ENCODE assay signal across 12 cellular contexts in the genomic region with DNA sequence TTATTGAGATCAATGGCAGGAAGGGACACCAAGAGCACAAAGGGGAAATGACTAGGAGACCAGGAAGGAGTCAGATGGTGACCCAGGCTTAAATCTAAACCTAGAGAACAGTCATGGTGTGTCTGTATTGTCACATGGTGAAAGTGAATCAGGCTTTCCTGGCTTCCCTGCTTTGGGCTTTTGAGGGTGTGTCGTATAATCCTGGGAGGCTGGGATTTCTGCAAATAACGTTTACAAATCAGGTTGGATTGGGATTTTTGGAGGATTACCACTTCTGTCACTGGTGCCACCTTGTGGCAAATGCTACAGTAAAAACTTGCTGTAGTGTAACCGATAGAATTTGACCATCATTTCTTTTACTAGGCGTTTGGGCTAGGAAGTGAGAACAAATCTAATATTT.
DNase-seq lines count a peak whose midpoint lies in the region; ATAC-seq and TF ChIP-seq lines count a peak whose summit lies in the region.
"Had no signal": no experiment of that assay in that cellular context is flagged by ENCODE, and none has a peak within 500 bp of the region (broad histone marks: within the 10 kb centered on the region; RNA-seq: fewer than 3 reads in every experiment).

No MANE protein-coding gene starts in this region.

- peaks cover 7% of the 10 kb centered on the region; the same call in 1 of the 2 replicates for H3K4me1 ChIP-seq in BE2C
- H3K4me1 ChIP-seq in foreskin keratinocyte: no peaks in the 10 kb centered on the region

- intact Hi-C loops in CD4-positive, alpha-beta T cell (cut with DNase I, micrococcal nuclease): no loop called here

- CTCF ChIA-PET in CD4-positive, alpha-beta T cell (lab: Charles Lee): no interaction called here
- CTCF ChIA-PET in HEK293T (lab: Yijun Ruan, JAX): no interaction called here

- no peak overlapping the region for H3K4me3 Mint-ChIP-seq in CD4-positive, alpha-beta T cell
- H3K4me3 Mint-ChIP-seq: stimulated activated naive CD8-positive, alpha-beta T cell treated with anti-CD3 and anti-CD28 coated beads, Interleukin-15, amount 100 ng/mL, for 72 hours had no signal

- POLR2A ChIA-PET in CD4-positive, alpha-beta T cell (lab: Charles Lee): no interaction called here
- POLR2A ChIA-PET in HEK293T (lab: Yijun Ruan, JAX): no interaction called here

- no peak for ATAC-seq in CD4-positive, alpha-beta T cell (ENCODE audit: poor library complexity)
- ATAC-seq in foreskin keratinocyte: no peak
- ATAC-seq: mucosa of descending colon; stimulated activated naive CD8-positive, alpha-beta T cell treated with anti-CD3 and anti-CD28 coated beads, Interleukin-15, amount 100 ng/mL, for 72 hours had no signal

- H3K27me3 ChIP-seq in BE2C: no peaks in the 10 kb centered on the region
- H3K27me3 ChIP-seq in brain microvascular endothelial cell (replicated peaks): no peaks in the 10 kb centered on the region
- no peaks in the 10 kb centered on the region for H3K27me3 ChIP-seq in CD4-positive, alpha-beta T cell (ENCODE audit: control insufficient read depth, insufficient read depth, low read length)
- no peaks in the 10 kb centered on the region for H3K27me3 ChIP-seq in foreskin keratinocyte

- no peaks in the 10 kb centered on the region for H3K27me3 Mint-ChIP-seq in CD4-positive, alpha-beta T cell
- H3K27me3 Mint-ChIP-seq: stimulated activated naive CD8-positive, alpha-beta T cell treated with anti-CD3 and anti-CD28 coated beads, Interleukin-15, amount 100 ng/mL, for 72 hours had no signal

- DNase-seq in BE2C: peak; percentile 48
- peak; percentile 49 for DNase-seq in HT1080 (ENCODE audit: low read depth)
- peak; percentile 5 for DNase-seq in brain microvascular endothelial cell
- peak; percentile 19 for DNase-seq in left kidney (ENCODE audit: low read depth, low spot score)
- DNase-seq in CD4-positive, alpha-beta T cell: no peak
- DNase-seq in HuH-7 (ENCODE audit: low spot score): no peak
- DNase-seq in foreskin keratinocyte: no peak
- DNase-seq in HEK293T (ENCODE audit: extremely low spot score): no peak
- DNase-seq: NCI-H510A treated with DMSO at 0.1 percent for 48 hours; stimulated activated naive CD8-positive, alpha-beta T cell treated with anti-CD3 and anti-CD28 coated beads, Interleukin-15, amount 100 ng/mL, for 72 hours had no signal

- H3K4me1 Mint-ChIP-seq in CD4-positive, alpha-beta T cell (ENCODE audit: low read depth): no peaks in the 10 kb centered on the region
- H3K4me1 Mint-ChIP-seq: stimulated activated naive CD8-positive, alpha-beta T cell treated with anti-CD3 and anti-CD28 coated beads, Interleukin-15, amount 100 ng/mL, for 72 hours had no signal

- no peaks in the 10 kb centered on the region for H3K9me3 ChIP-seq in BE2C
- H3K9me3 ChIP-seq in CD4-positive, alpha-beta T cell (ENCODE audit: control insufficient read depth, low read length): no peaks in the 10 kb centered on the region
- H3K9me3 ChIP-seq: mucosa of descending colon had no signal

- H3K4me3 ChIP-seq in BE2C (ENCODE audit: low read depth, low read length) (no peak overlapping the region), brain microvascular endothelial cell (ENCODE audit: low read depth, low read length) (no peak overlapping the region)
- H3K4me3 ChIP-seq: mucosa of descending colon had no signal

- no peaks in the 10 kb centered on the region for H3K36me3 Mint-ChIP-seq in CD4-positive, alpha-beta T cell (ENCODE audit: low read depth)

- peaks cover 6% of the 10 kb centered on the region for H3K9me3 Mint-ChIP-seq in CD4-positive, alpha-beta T cell

- H3K27ac ChIP-seq in brain microvascular endothelial cell (no peak overlapping the region), foreskin keratinocyte (no peak overlapping the region)
- no peak overlapping the region for H3K27ac ChIP-seq in CD4-positive, alpha-beta T cell (ENCODE audit: low read depth, low read length)
- H3K27ac ChIP-seq: HL-60 had no signal

- TF ChIP-seq CTCF in BE2C (IDR thresholded peaks at IDR 0.05; ENCODE audit: low read depth, low read length): peak; percentile 71
- TF ChIP-seq CTCF in brain microvascular endothelial cell (IDR thresholded peaks at IDR 0.05; ENCODE audit: low read depth, low read length, missing control alignments): peak; percentile 9
- TF ChIP-seq CTCF in CD4-positive, alpha-beta T cell (IDR thresholded peaks at IDR 0.05): no peak
- no peak for TF ChIP-seq CTCF in foreskin keratinocyte (conservative IDR thresholded peaks at IDR 0.05)

- H3K36me3 ChIP-seq in BE2C: no peaks in the 10 kb centered on the region
- no peaks in the 10 kb centered on the region for H3K36me3 ChIP-seq in brain microvascular endothelial cell (replicated peaks)

- no peak overlapping the region for H3K27ac Mint-ChIP-seq in CD4-positive, alpha-beta T cell
- H3K27ac Mint-ChIP-seq: stimulated activated naive CD8-positive, alpha-beta T cell treated with anti-CD3 and anti-CD28 coated beads, Interleukin-15, amount 100 ng/mL, for 72 hours had no signal

- in situ Hi-C loops in brain microvascular endothelial cell (cut with HindIII; ENCODE audit: low pct_ligation_motif_present, low sequenced_read_pairs): no loop called here

TF ChIP-seq in HEK293T, 16 proteins besides CTCF, POLR2A, EP300 and RAD21:
- TF ChIP-seq ELF4 (IDR thresholded peaks at IDR 0.05): no peak
- TF ChIP-seq FOXK2 (IDR thresholded peaks at IDR 0.05): no peak
- TF ChIP-seq HDGF (IDR thresholded peaks at IDR 0.05; ENCODE audit: borderline replicate concordance): no peak
- no peak for TF ChIP-seq NFRKB (IDR thresholded peaks at IDR 0.05)
- TF ChIP-seq ZNF384 (IDR thresholded peaks at IDR 0.05): no peak
- no peak for TF ChIP-seq FOXM1 (IDR thresholded peaks at IDR 0.05; ENCODE audit: borderline replicate concordance)
- no peak for TF ChIP-seq SUZ12 (IDR thresholded peaks at IDR 0.05)
- TF ChIP-seq SP1 (IDR thresholded peaks at IDR 0.05): no peak
- TF ChIP-seq L3MBTL2 (conservative IDR thresholded peaks at IDR 0.05): no peak
- TF ChIP-seq CTBP1 (IDR thresholded peaks at IDR 0.05; ENCODE audit: borderline replicate concordance): no peak
- TF ChIP-seq, protein P1, sequence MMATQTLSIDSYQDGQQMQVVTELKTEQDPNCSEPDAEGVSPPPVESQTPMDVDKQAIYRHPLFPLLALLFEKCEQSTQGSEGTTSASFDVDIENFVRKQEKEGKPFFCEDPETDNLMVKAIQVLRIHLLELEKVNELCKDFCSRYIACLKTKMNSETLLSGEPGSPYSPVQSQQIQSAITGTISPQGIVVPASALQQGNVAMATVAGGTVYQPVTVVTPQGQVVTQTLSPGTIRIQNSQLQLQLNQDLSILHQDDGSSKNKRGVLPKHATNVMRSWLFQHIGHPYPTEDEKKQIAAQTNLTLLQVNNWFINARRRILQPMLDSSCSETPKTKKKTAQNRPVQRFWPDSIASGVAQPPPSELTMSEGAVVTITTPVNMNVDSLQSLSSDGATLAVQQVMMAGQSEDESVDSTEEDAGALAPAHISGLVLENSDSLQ (IDR thresholded peaks at IDR 0.05): no peak
- TF ChIP-seq TARDBP (IDR thresholded peaks at IDR 0.05): no peak
- no peak for TF ChIP-seq ARNT (IDR thresholded peaks at IDR 0.05)
- TF ChIP-seq LEF1 (IDR thresholded peaks at IDR 0.05; ENCODE audit: borderline replicate concordance): no peak

Comparison
In these comparisons a context has a peak if more than half of its experiments do, and no peak if none do; other contexts are left out.
1. DNase-seq: peak in BE2C (single experiment), HT1080 (single experiment), brain microvascular endothelial cell (single experiment) and left kidney (single experiment); none in CD4-positive, alpha-beta T cell (0 of 10), HuH-7 (single experiment), foreskin keratinocyte (0 of 2) and HEK293T (single experiment).
2. CTCF ChIP-seq: peak in BE2C (single experiment) and brain microvascular endothelial cell (single experiment); none in CD4-positive, alpha-beta T cell (single experiment) and foreskin keratinocyte (single experiment).